ENCODE assay signal across 1 cellular context in genomic region chr1:28926629-28927441, GRCh38.
TF ChIP-seq lines count a peak whose summit lies in the region.

No MANE protein-coding gene starts in this region.

TF ChIP-seq in K562, 482 proteins besides CTCF, POLR2A, EP300 and RAD21 (continued from another document and continues in another):
- TF ChIP-seq HDAC1 (IDR thresholded peaks at IDR 0.05) = peak; percentile 10 to 92; a peak in 3 of 4 replicates
- TF ChIP-seq ZNF695 (CRISPR knock-in tag; IDR thresholded peaks at IDR 0.05) = no peak
- TF ChIP-seq, protein P1, sequence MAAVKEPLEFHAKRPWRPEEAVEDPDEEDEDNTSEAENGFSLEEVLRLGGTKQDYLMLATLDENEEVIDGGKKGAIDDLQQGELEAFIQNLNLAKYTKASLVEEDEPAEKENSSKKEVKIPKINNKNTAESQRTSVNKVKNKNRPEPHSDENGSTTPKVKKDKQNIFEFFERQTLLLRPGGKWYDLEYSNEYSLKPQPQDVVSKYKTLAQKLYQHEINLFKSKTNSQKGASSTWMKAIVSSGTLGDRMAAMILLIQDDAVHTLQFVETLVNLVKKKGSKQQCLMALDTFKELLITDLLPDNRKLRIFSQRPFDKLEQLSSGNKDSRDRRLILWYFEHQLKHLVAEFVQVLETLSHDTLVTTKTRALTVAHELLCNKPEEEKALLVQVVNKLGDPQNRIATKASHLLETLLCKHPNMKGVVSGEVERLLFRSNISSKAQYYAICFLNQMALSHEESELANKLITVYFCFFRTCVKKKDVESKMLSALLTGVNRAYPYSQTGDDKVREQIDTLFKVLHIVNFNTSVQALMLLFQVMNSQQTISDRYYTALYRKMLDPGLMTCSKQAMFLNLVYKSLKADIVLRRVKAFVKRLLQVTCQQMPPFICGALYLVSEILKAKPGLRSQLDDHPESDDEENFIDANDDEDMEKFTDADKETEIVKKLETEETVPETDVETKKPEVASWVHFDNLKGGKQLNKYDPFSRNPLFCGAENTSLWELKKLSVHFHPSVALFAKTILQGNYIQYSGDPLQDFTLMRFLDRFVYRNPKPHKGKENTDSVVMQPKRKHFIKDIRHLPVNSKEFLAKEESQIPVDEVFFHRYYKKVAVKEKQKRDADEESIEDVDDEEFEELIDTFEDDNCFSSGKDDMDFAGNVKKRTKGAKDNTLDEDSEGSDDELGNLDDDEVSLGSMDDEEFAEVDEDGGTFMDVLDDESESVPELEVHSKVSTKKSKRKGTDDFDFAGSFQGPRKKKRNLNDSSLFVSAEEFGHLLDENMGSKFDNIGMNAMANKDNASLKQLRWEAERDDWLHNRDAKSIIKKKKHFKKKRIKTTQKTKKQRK (IDR thresholded peaks at IDR 0.05; ENCODE audit: borderline replicate concordance, low read depth, low read length) = no peak
- TF ChIP-seq RFX7 (CRISPR knock-in tag; IDR thresholded peaks at IDR 0.05) = no peak
- TF ChIP-seq ZNF780A (CRISPR knock-in tag; IDR thresholded peaks at IDR 0.05) = no peak
- no peak; the same call in 1 of the 2 replicates for TF ChIP-seq ZNF354B (CRISPR knock-in tag; IDR thresholded peaks at IDR 0.05)
- TF ChIP-seq EGR1 (conservative IDR thresholded peaks at IDR 0.05) = no peak
- no peak for TF ChIP-seq CREBBP (IDR thresholded peaks at IDR 0.05; ENCODE audit: low read depth, low read length)
- TF ChIP-seq ZNF3 (CRISPR knock-in tag; IDR thresholded peaks at IDR 0.05) = 0 out of 2 replicates have a peak, but pooled peaks have one; percentile 37
- no peak for TF ChIP-seq HMGN3 (IDR thresholded peaks at IDR 0.05; ENCODE audit: borderline replicate concordance, extremely low read depth, insufficient read length, low read depth, low read length)
- TF ChIP-seq ZNF551 (CRISPR knock-in tag; IDR thresholded peaks at IDR 0.05) = no peak
- TF ChIP-seq, protein P2, sequence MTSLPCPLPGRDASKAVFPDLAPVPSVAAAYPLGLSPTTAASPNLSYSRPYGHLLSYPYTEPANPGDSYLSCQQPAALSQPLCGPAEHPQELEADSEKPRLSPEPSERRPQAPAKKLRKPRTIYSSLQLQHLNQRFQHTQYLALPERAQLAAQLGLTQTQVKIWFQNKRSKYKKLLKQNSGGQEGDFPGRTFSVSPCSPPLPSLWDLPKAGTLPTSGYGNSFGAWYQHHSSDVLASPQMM (CRISPR knock-in tag; IDR thresholded peaks at IDR 0.05) = no peak
- peak; percentile 69 for TF ChIP-seq CEBPB (tag; IDR thresholded peaks at IDR 0.05)
- no peak for TF ChIP-seq HDAC8 (tag; IDR thresholded peaks at IDR 0.05)
- peak; percentile 98 for TF ChIP-seq HDAC2 (IDR thresholded peaks at IDR 0.05)
- TF ChIP-seq HNRNPL (IDR thresholded peaks at IDR 0.05; ENCODE audit: low read depth, low read length) = no peak
- no peak for TF ChIP-seq TFAM (CRISPR knock-in tag; conservative IDR thresholded peaks at IDR 0.05)
- no peak for TF ChIP-seq SP2 (IDR thresholded peaks at IDR 0.05; ENCODE audit: extremely low read depth, low read depth, low read length, poor library complexity, severe bottlenecking)
- TF ChIP-seq BRD4 (IDR thresholded peaks at IDR 0.05) = peak; percentile 71
- TF ChIP-seq EWSR1 (IDR thresholded peaks at IDR 0.05; ENCODE audit: borderline replicate concordance, low read depth, partially characterized antibody) = no peak
- TF ChIP-seq ILK (tag; IDR thresholded peaks at IDR 0.05; ENCODE audit: borderline replicate concordance, low read depth) = no peak
- no peak; the same call in 1 of the 2 replicates for TF ChIP-seq THRA (IDR thresholded peaks at IDR 0.05)
- TF ChIP-seq ZBTB8A (IDR thresholded peaks at IDR 0.05; ENCODE audit: partially characterized antibody) = no peak
- TF ChIP-seq FOXJ2 (tag; IDR thresholded peaks at IDR 0.05) = peak; percentile 97
- TF ChIP-seq ZBED1 (IDR thresholded peaks at IDR 0.05) = no peak; the same call in 1 of the 2 replicates
- TF ChIP-seq, protein P3, sequence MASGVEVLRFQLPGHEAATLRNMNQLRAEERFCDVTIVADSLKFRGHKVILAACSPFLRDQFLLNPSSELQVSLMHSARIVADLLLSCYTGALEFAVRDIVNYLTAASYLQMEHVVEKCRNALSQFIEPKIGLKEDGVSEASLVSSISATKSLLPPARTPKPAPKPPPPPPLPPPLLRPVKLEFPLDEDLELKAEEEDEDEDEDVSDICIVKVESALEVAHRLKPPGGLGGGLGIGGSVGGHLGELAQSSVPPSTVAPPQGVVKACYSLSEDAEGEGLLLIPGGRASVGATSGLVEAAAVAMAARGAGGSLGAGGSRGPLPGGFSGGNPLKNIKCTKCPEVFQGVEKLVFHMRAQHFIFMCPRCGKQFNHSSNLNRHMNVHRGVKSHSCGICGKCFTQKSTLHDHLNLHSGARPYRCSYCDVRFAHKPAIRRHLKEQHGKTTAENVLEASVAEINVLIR (CRISPR knock-in tag; IDR thresholded peaks at IDR 0.05) = no peak
- TF ChIP-seq ZFX (CRISPR knock-in tag; IDR thresholded peaks at IDR 0.05) = no peak
- TF ChIP-seq MEF2D (tag; conservative IDR thresholded peaks at IDR 0.05; ENCODE audit: low read depth) = peak; percentile 55; the same call in 1 of the 2 replicates
- TF ChIP-seq, protein P4, sequence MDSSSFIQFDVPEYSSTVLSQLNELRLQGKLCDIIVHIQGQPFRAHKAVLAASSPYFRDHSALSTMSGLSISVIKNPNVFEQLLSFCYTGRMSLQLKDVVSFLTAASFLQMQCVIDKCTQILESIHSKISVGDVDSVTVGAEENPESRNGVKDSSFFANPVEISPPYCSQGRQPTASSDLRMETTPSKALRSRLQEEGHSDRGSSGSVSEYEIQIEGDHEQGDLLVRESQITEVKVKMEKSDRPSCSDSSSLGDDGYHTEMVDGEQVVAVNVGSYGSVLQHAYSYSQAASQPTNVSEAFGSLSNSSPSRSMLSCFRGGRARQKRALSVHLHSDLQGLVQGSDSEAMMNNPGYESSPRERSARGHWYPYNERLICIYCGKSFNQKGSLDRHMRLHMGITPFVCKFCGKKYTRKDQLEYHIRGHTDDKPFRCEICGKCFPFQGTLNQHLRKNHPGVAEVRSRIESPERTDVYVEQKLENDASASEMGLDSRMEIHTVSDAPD (CRISPR knock-in tag; IDR thresholded peaks at IDR 0.05) = no peak
- TF ChIP-seq PCBP1 (IDR thresholded peaks at IDR 0.05; ENCODE audit: low read depth, low read length, poor library complexity, severe bottlenecking) = no peak
- TF ChIP-seq ZBTB43 (CRISPR knock-in tag; IDR thresholded peaks at IDR 0.05) = no peak
- TF ChIP-seq ZFP36 (IDR thresholded peaks at IDR 0.05; ENCODE audit: low read depth, low read length, partially characterized antibody) = no peak
- TF ChIP-seq ZBTB1 (CRISPR knock-in tag; IDR thresholded peaks at IDR 0.05; ENCODE audit: borderline replicate concordance, low read depth) = no peak
- TF ChIP-seq NFIX (CRISPR knock-in tag; IDR thresholded peaks at IDR 0.05; ENCODE audit: low read depth) = no peak
- no peak for TF ChIP-seq E4F1 (CRISPR knock-in tag; IDR thresholded peaks at IDR 0.05; ENCODE audit: borderline replicate concordance)
- peak; percentile 54; the same call in 1 of the 2 replicates for TF ChIP-seq SP1 (CRISPR knock-in tag; IDR thresholded peaks at IDR 0.05)
- TF ChIP-seq ZNF212 (CRISPR knock-in tag; IDR thresholded peaks at IDR 0.05) = no peak
- no peak for TF ChIP-seq PHF21A (IDR thresholded peaks at IDR 0.05; ENCODE audit: borderline replicate concordance, low read depth)
- peak; percentile 83 for TF ChIP-seq POLR2AphosphoS5 (IDR thresholded peaks at IDR 0.05; ENCODE audit: control insufficient read depth, insufficient read depth, low read depth, low read length)
- TF ChIP-seq NR2C1 (IDR thresholded peaks at IDR 0.05) = peak; percentile 62
- no peak; the same call in none of the 2 replicates for TF ChIP-seq NR2C1 (tag; IDR thresholded peaks at IDR 0.05)
- TF ChIP-seq SRSF7 (optimal IDR thresholded peaks at IDR 0.05; ENCODE audit: low read depth, low read length) = no peak
- no peak for TF ChIP-seq MCM2 (IDR thresholded peaks at IDR 0.05; ENCODE audit: low read depth)
- TF ChIP-seq SMC3 (conservative IDR thresholded peaks at IDR 0.05; ENCODE audit: insufficient read depth, low read depth, low read length) = no peak
- no peak for TF ChIP-seq RFX1 (IDR thresholded peaks at IDR 0.05)
- TF ChIP-seq ZNF785 (CRISPR knock-in tag; IDR thresholded peaks at IDR 0.05) = no peak
- TF ChIP-seq, protein P5, sequence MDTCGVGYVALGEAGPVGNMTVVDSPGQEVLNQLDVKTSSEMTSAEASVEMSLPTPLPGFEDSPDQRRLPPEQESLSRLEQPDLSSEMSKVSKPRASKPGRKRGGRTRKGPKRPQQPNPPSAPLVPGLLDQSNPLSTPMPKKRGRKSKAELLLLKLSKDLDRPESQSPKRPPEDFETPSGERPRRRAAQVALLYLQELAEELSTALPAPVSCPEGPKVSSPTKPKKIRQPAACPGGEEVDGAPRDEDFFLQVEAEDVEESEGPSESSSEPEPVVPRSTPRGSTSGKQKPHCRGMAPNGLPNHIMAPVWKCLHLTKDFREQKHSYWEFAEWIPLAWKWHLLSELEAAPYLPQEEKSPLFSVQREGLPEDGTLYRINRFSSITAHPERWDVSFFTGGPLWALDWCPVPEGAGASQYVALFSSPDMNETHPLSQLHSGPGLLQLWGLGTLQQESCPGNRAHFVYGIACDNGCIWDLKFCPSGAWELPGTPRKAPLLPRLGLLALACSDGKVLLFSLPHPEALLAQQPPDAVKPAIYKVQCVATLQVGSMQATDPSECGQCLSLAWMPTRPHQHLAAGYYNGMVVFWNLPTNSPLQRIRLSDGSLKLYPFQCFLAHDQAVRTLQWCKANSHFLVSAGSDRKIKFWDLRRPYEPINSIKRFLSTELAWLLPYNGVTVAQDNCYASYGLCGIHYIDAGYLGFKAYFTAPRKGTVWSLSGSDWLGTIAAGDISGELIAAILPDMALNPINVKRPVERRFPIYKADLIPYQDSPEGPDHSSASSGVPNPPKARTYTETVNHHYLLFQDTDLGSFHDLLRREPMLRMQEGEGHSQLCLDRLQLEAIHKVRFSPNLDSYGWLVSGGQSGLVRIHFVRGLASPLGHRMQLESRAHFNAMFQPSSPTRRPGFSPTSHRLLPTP (IDR thresholded peaks at IDR 0.05; ENCODE audit: borderline replicate concordance, extremely low read depth, insufficient read length) = no peak
- no peak for TF ChIP-seq MAFG (tag; conservative IDR thresholded peaks at IDR 0.05)
- TF ChIP-seq PCBP2 (IDR thresholded peaks at IDR 0.05; ENCODE audit: low read depth, low read length, poor library complexity, severe bottlenecking) = no peak
- TF ChIP-seq RB1 (IDR thresholded peaks at IDR 0.05; ENCODE audit: low read depth) = no peak
- TF ChIP-seq CC2D1A (IDR thresholded peaks at IDR 0.05) = peak; percentile 86
